In the genomic region with DNA sequence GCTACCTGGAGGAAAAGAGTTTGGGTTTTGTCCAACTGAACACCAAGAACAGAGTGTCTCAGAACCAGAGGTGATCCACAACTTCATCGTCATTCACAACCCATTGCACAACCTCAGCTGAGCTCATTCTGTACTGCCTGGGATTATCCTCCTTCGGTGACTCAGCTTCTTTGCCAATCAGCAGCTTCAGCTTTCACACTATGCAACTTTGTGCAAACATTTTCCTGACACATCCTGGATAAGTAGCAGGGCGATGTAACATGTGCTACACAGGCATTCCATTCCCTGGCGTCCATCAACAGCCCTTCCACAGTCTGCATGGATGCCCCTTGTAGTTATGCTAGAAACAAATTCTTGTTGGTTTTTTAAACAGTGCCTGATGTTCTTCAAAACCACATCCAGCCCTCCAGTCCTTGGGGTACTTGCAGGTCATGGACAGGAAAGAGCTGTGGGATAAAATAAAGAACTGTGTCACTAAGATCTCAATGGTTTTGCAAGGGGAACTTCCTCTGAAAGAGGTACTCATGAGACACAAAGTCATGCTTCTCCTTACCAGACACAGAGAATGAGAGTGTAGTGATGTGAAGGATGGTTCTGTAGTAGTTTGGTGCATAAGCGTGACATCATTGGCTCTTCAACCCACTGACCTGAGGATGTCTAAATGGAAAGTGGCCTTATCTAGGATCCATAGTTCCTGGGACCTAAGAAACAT, we compare ENCODE assay signal across 11 cellular contexts.
A peak's percentile ranks its signal among the peaks of the same experiment; 100 is the strongest.
DNase-seq lines count a peak whose midpoint lies in the region; TF ChIP-seq lines count a peak whose summit lies in the region.
"Had no signal": no experiment of that assay in that cellular context is flagged by ENCODE, and none has a peak within 500 bp of the region (broad histone marks: within the 10 kb centered on the region; RNA-seq: fewer than 3 reads in every experiment).

No MANE protein-coding gene starts in this region.

- in situ Hi-C loops in astrocyte of the cerebellum (cut with HindIII; ENCODE audit: low sequenced_read_pairs): no loop called here

- intact Hi-C loops in activated CD4-positive, alpha-beta T cell treated with anti-CD3 and anti-CD28 coated beads, Interleukin-2, amount 10 ng/mL, durations not matched to agents 24 days and 14 days (cut with micrococcal nuclease): no loop called here

- H3K4me3 ChIP-seq in AG10803 (ENCODE audit: low read length) (no peak overlapping the region), astrocyte of the cerebellum (ENCODE audit: low read depth, low read length) (no peak overlapping the region)

- DNase-seq in AG10803 (ENCODE audit: low read depth) (peak; percentile 43), Kasumi-1 (lab: John Stamatoyannopoulos, UW) (peak; percentile 91), astrocyte of the cerebellum (ENCODE audit: low read depth) (peak; percentile 49), islet precursor cell (peak; percentile 55), OCI-M2 (lab: John Stamatoyannopoulos, UW; ENCODE audit: unreplicated experiment) (no peak), NCI-H2081 (lab: John Stamatoyannopoulos, UW) (no peak)
- no peak for DNase-seq in activated CD4-positive, alpha-beta T cell treated with anti-CD3 and anti-CD28 coated beads, Interleukin-2, amount 50 U/mL, for 1 hour
- DNase-seq in activated CD4-positive, alpha-beta T cell treated with anti-CD3 and anti-CD28 coated beads, Interleukin-2, amount 10 ng/mL, durations not matched to agents 24 days and 14 days: no peak
- DNase-seq: NCI-H1694, posterior cingulate gyrus had no signal

- no peaks in the 10 kb centered on the region for H3K4me1 Mint-ChIP-seq in activated CD4-positive, alpha-beta T cell treated with anti-CD3 and anti-CD28 coated beads, Interleukin-2, amount 10 ng/mL, durations not matched to agents 24 days and 14 days
- H3K4me1 Mint-ChIP-seq: activated naive CD4-positive, alpha-beta T cell treated with anti-CD3 and anti-CD28 coated beads, Interleukin-2, amount 50 U/mL, for 24 hours had no signal

- no peak overlapping the region for H3K27ac Mint-ChIP-seq in activated CD4-positive, alpha-beta T cell treated with anti-CD3 and anti-CD28 coated beads, Interleukin-2, amount 10 ng/mL, durations not matched to agents 24 days and 14 days
- H3K27ac Mint-ChIP-seq: activated naive CD4-positive, alpha-beta T cell treated with anti-CD3 and anti-CD28 coated beads, Interleukin-2, amount 50 U/mL, for 24 hours had no signal

- TF ChIP-seq CTCF in AG10803 (conservative IDR thresholded peaks at IDR 0.05; ENCODE audit: low read length) (no peak), astrocyte of the cerebellum (IDR thresholded peaks at IDR 0.05; ENCODE audit: low read depth, low read length, missing control alignments) (no peak)

- H3K4me3 Mint-ChIP-seq in activated CD4-positive, alpha-beta T cell treated with anti-CD3 and anti-CD28 coated beads, Interleukin-2, amount 10 ng/mL, durations not matched to agents 24 days and 14 days: no peak overlapping the region
- H3K4me3 Mint-ChIP-seq: activated naive CD4-positive, alpha-beta T cell treated with anti-CD3 and anti-CD28 coated beads, Interleukin-2, amount 50 U/mL, for 24 hours had no signal

- no peaks in the 10 kb centered on the region for H3K9me3 Mint-ChIP-seq in activated CD4-positive, alpha-beta T cell treated with anti-CD3 and anti-CD28 coated beads, Interleukin-2, amount 10 ng/mL, durations not matched to agents 24 days and 14 days
- H3K9me3 Mint-ChIP-seq: activated naive CD4-positive, alpha-beta T cell treated with anti-CD3 and anti-CD28 coated beads, Interleukin-2, amount 50 U/mL, for 24 hours had no signal

- H3K36me3 Mint-ChIP-seq in activated CD4-positive, alpha-beta T cell treated with anti-CD3 and anti-CD28 coated beads, Interleukin-2, amount 10 ng/mL, durations not matched to agents 24 days and 14 days (ENCODE audit: low read depth): no peaks in the 10 kb centered on the region
- H3K36me3 Mint-ChIP-seq: activated naive CD4-positive, alpha-beta T cell treated with anti-CD3 and anti-CD28 coated beads, Interleukin-2, amount 50 U/mL, for 24 hours had no signal

- H3K27me3 Mint-ChIP-seq in activated CD4-positive, alpha-beta T cell treated with anti-CD3 and anti-CD28 coated beads, Interleukin-2, amount 10 ng/mL, durations not matched to agents 24 days and 14 days: no peaks in the 10 kb centered on the region
- H3K27me3 Mint-ChIP-seq: activated naive CD4-positive, alpha-beta T cell treated with anti-CD3 and anti-CD28 coated beads, Interleukin-2, amount 50 U/mL, for 24 hours had no signal

Comparison
In these comparisons a context has a peak if more than half of its experiments do, and no peak if none do; other contexts are left out.
1. DNase-seq: peak in AG10803 (single experiment), Kasumi-1 (2 of 2), astrocyte of the cerebellum (single experiment) and islet precursor cell (single experiment); none in activated CD4-positive, alpha-beta T cell treated with anti-CD3 and anti-CD28 coated beads, Interleukin-2, amount 50 U/mL, for 1 hour (single experiment), OCI-M2 (single experiment), NCI-H2081 (0 of 2) and activated CD4-positive, alpha-beta T cell treated with anti-CD3 and anti-CD28 coated beads, Interleukin-2, amount 10 ng/mL, durations not matched to agents 24 days and 14 days (single experiment).